13 cellular contexts compared by ENCODE assay signal in genomic region chr14:102034301-102034700, GRCh38. TPM values are rescaled to one million over a fixed set of nuclear protein-coding genes. Genes with fewer than 3 reads are reported as not detected.
DNase-seq lines count a peak whose midpoint lies in the region; ATAC-seq and TF ChIP-seq lines count a peak whose summit lies in the region.
"Had no signal": no experiment of that assay in that cellular context is flagged by ENCODE, and none has a peak within 500 bp of the region (broad histone marks: within the 10 kb centered on the region; RNA-seq: fewer than 3 reads in every experiment).

No MANE protein-coding gene starts in this region.

- H3K4me1 ChIP-seq in lower lobe of right lung = no peaks in the 10 kb centered on the region
- H3K4me1 ChIP-seq in upper lobe of left lung = no peaks in the 10 kb centered on the region
- no peaks in the 10 kb centered on the region for H3K4me1 ChIP-seq in CD8-positive, alpha-beta memory T cell (ENCODE audit: insufficient read depth, low read length)

- DNase-seq in HT-29 (ENCODE audit: low spot score) (peak; percentile 73), lower lobe of right lung (no peak), upper lobe of left lung (no peak), T-helper 17 cell (no peak)
- no peak for DNase-seq in CD8-positive, alpha-beta memory T cell
- DNase-seq: H9, NCI-H1436, NCI-H2029 treated with DMSO at 0.1 percent for 48 hours, NCI-H510A had no signal

- WGBS in upper lobe of left lung, 2 donors = 83 to 91% methylated on average over 11 of the region's 11 CpGs

- H3K36me3 Mint-ChIP-seq in activated T-helper 17 cell treated with anti-CD3 and anti-CD28 coated beads, Interleukin-2, amount 50 U/mL, for 72 hours (ENCODE audit: low read depth) = peaks cover 98% of the 10 kb centered on the region
- peaks cover 12 to 87% (median 41%) of the 10 kb centered on the region in 3 donors for H3K36me3 Mint-ChIP-seq in CD8-positive, alpha-beta memory T cell
- H3K36me3 Mint-ChIP-seq in T-helper 17 cell (ENCODE audit: low read depth) = peaks cover 15% of the 10 kb centered on the region

- H3K4me3 ChIP-seq in lower lobe of right lung = no peak overlapping the region
- H3K4me3 ChIP-seq in upper lobe of left lung = no peak overlapping the region
- no peak overlapping the region for H3K4me3 ChIP-seq in CD8-positive, alpha-beta memory T cell (ENCODE audit: low read length)
- H3K4me3 ChIP-seq: BLaER1 had no signal

- TF ChIP-seq POLR2A in upper lobe of left lung (IDR thresholded peaks at IDR 0.05) = no peak

- no peaks in the 10 kb centered on the region for H3K9me3 Mint-ChIP-seq in activated T-helper 17 cell treated with anti-CD3 and anti-CD28 coated beads, Interleukin-2, amount 50 U/mL, for 72 hours
- H3K9me3 Mint-ChIP-seq in CD8-positive, alpha-beta memory T cell = no peaks in the 10 kb centered on the region
- H3K9me3 Mint-ChIP-seq: H9, IgD-negative memory B cell had no signal

- no peaks in the 10 kb centered on the region for H3K27me3 ChIP-seq in lower lobe of right lung (ENCODE audit: low read depth)
- no peaks in the 10 kb centered on the region for H3K27me3 ChIP-seq in upper lobe of left lung
- H3K27me3 ChIP-seq in CD8-positive, alpha-beta memory T cell (ENCODE audit: insufficient read depth, low read length, poor library complexity, severe bottlenecking) = no peaks in the 10 kb centered on the region
- H3K27me3 ChIP-seq: BLaER1 had no signal

- no peaks in the 10 kb centered on the region for H3K27me3 Mint-ChIP-seq in activated T-helper 17 cell treated with anti-CD3 and anti-CD28 coated beads, Interleukin-2, amount 50 U/mL, for 72 hours
- H3K27me3 Mint-ChIP-seq in CD8-positive, alpha-beta memory T cell = no peaks in the 10 kb centered on the region
- H3K27me3 Mint-ChIP-seq in T-helper 17 cell = no peaks in the 10 kb centered on the region
- H3K27me3 Mint-ChIP-seq: IgD-negative memory B cell had no signal

- POLR2A ChIA-PET in CD8-positive, alpha-beta memory T cell (lab: Charles Lee) = no interaction called here

- H3K27ac ChIP-seq in lower lobe of right lung = peak overlapping the region; percentile 33
- H3K27ac ChIP-seq in upper lobe of left lung = peak overlapping the region in 1 of 4 donors; percentile 12
- no peak overlapping the region for H3K27ac ChIP-seq in CD8-positive, alpha-beta memory T cell (ENCODE audit: low read depth, low read length)
- H3K27ac ChIP-seq: BLaER1 had no signal

- no peaks in the 10 kb centered on the region for H3K4me1 Mint-ChIP-seq in activated T-helper 17 cell treated with anti-CD3 and anti-CD28 coated beads, Interleukin-2, amount 50 U/mL, for 72 hours
- no peaks in the 10 kb centered on the region for H3K4me1 Mint-ChIP-seq in CD8-positive, alpha-beta memory T cell
- H3K4me1 Mint-ChIP-seq in T-helper 17 cell = no peaks in the 10 kb centered on the region
- H3K4me1 Mint-ChIP-seq: H9, IgD-negative memory B cell had no signal

- TF ChIP-seq EP300 in upper lobe of left lung (IDR thresholded peaks at IDR 0.05) = no peak

- H3K9me3 ChIP-seq in lower lobe of right lung (no peaks in the 10 kb centered on the region), upper lobe of left lung (no peaks in the 10 kb centered on the region), T-helper 17 cell (ENCODE audit: control insufficient read depth, low read length, poor library complexity, severe bottlenecking) (no peaks in the 10 kb centered on the region)
- no peaks in the 10 kb centered on the region for H3K9me3 ChIP-seq in CD8-positive, alpha-beta memory T cell (ENCODE audit: low read length)
- H3K9me3 ChIP-seq: BLaER1 had no signal

- intact Hi-C loops in lower lobe of right lung (cut with DNase I) = no loop called here

- H3K27ac Mint-ChIP-seq in activated T-helper 17 cell treated with anti-CD3 and anti-CD28 coated beads, Interleukin-2, amount 50 U/mL, for 72 hours = peak overlapping the region; percentile 41
- H3K27ac Mint-ChIP-seq in CD8-positive, alpha-beta memory T cell = no peak overlapping the region
- H3K27ac Mint-ChIP-seq in T-helper 17 cell = no peak overlapping the region

- H3K36me3 ChIP-seq in lower lobe of right lung (peaks cover 100% of the 10 kb centered on the region), upper lobe of left lung (peaks cover 80 to 100% (median 97%) of the 10 kb centered on the region in 4 donors)
- H3K36me3 ChIP-seq in CD8-positive, alpha-beta memory T cell (ENCODE audit: insufficient read depth, low read length) = peaks cover 79% of the 10 kb centered on the region

- ATAC-seq in activated T-helper 17 cell treated with anti-CD3 and anti-CD28 coated beads, Interleukin-2, amount 50 U/mL, for 72 hours (replicated peaks) = no peak
- peak; percentile 85 to 88 for ATAC-seq in lower lobe of right lung
- ATAC-seq in upper lobe of left lung (ENCODE audit: low FRiP score in 2 of 2) = peak; percentile 29 to 49
- ATAC-seq in HG03342 (IDR thresholded peaks at IDR 0.05; ENCODE audit: unreplicated experiment) = no peak
- ATAC-seq in T-helper 17 cell = no peak

- no peak for TF ChIP-seq CTCF in lower lobe of right lung (IDR thresholded peaks at IDR 0.05)
- TF ChIP-seq CTCF in upper lobe of left lung (IDR thresholded peaks at IDR 0.05) = no peak

- CTCF ChIA-PET in CD8-positive, alpha-beta memory T cell (lab: Charles Lee) = interaction anchor here (2.4 kb wide), 1 partner anchor 63 kb away, joined by 13 read pairs; no protein-coding TSS in a partner anchor

- H3K4me3 Mint-ChIP-seq in activated T-helper 17 cell treated with anti-CD3 and anti-CD28 coated beads, Interleukin-2, amount 50 U/mL, for 72 hours = no peak overlapping the region
- no peak overlapping the region for H3K4me3 Mint-ChIP-seq in CD8-positive, alpha-beta memory T cell
- no peak overlapping the region for H3K4me3 Mint-ChIP-seq in T-helper 17 cell
- H3K4me3 Mint-ChIP-seq: H9, IgD-negative memory B cell had no signal

RNA-seq across cellular contexts. Expression of gene HSP90AA1, which starts 52.5 kb away (rescaled TPM):
- 90.5 and 100 TPM in 2 replicates for total RNA-seq in HT-29 (2014; rRNA removed; shearing (Covaris generic))
- 1,000 to 10,000 TPM in 1 of 2 donors, 100 to 1,000 TPM in 1; 639 to 1,352 TPM for total RNA-seq in activated T-helper 17 cell treated with anti-CD3 and anti-CD28 coated beads, Interleukin-2, amount 50 U/mL, for 72 hours
- total RNA-seq in lower lobe of right lung (540 TPM), upper lobe of left lung (100 to 1,000 TPM; 147 to 509 (median 258) TPM), T-helper 17 cell (100 to 1,000 TPM; 514 to 570 TPM)
- total RNA-seq in CD8-positive, alpha-beta memory T cell = 1,000 to 10,000 TPM; 1,459 to 1,586 TPM
- polyA plus RNA-seq in CD8-positive, alpha-beta memory T cell = 579 TPM

Comparison
In these comparisons a context has a peak if more than half of its experiments do, and no peak if none do; other contexts are left out.
1. ATAC-seq: peak in lower lobe of right lung (2 of 2) and upper lobe of left lung (2 of 2); none in activated T-helper 17 cell treated with anti-CD3 and anti-CD28 coated beads, Interleukin-2, amount 50 U/mL, for 72 hours (single experiment), HG03342 (single experiment) and T-helper 17 cell (single experiment).